Comparison of ENCODE assay signal across 9 cellular contexts in genomic region chr4:78357122-78357521, GRCh38.
"Had no signal": no experiment of that assay in that cellular context is flagged by ENCODE, and none has a peak within 500 bp of the region (broad histone marks: within the 10 kb centered on the region; RNA-seq: fewer than 3 reads in every experiment).

No MANE protein-coding gene starts in this region.

- H3K4me3 Mint-ChIP-seq: HFFc6, IgD-negative memory B cell had no signal

- H3K27ac Mint-ChIP-seq: HFFc6, IgD-negative memory B cell had no signal

- H3K9me3 ChIP-seq: HAP-1 had no signal

- H3K4me2 ChIP-seq: KMS-11 had no signal

- H3K36me3 ChIP-seq: HAP-1 had no signal

- H3K4me1 Mint-ChIP-seq: IgD-negative memory B cell had no signal

- H3K9ac ChIP-seq: GM23248, KMS-11 had no signal

- H3K36me3 Mint-ChIP-seq: IgD-negative memory B cell had no signal

- H2AFZ ChIP-seq: GM23248 had no signal

- H3K4me3 ChIP-seq: GM23248, HAP-1 had no signal

- DNase-seq: GM23248, HFFc6, KBM-7 had no signal

- H3K9me3 Mint-ChIP-seq: HFFc6 had no signal

- ATAC-seq: HCT116, HepG2 had no signal

- H3K27ac ChIP-seq: GM23248, HL-60, KMS-11 had no signal
